Comparison of ENCODE assay signal across 10 cellular contexts in genomic region chr5:149443210-149443609, GRCh38.
A peak's percentile ranks its signal among the peaks of the same experiment; 100 is the strongest.
DNase-seq lines count a peak whose midpoint lies in the region; ATAC-seq and TF ChIP-seq lines count a peak whose summit lies in the region.
"Had no signal": no experiment of that assay in that cellular context is flagged by ENCODE, and none has a peak within 500 bp of the region (broad histone marks: within the 10 kb centered on the region; RNA-seq: fewer than 3 reads in every experiment).

No MANE protein-coding gene starts in this region.

- DNase-seq in NT2/D1 (ENCODE audit: low read depth, low spot score) = no peak
- DNase-seq in chondrocyte (ENCODE audit: low spot score) = no peak
- DNase-seq in stomach = no peak
- DNase-seq in activated T-cell treated with anti-CD3 and anti-CD28 coated beads, Interleukin-2, amount 50 U/mL, for 48 hours = no peak

- intact Hi-C loops in stomach (cut with DNase I; ENCODE audit: low total_unique reads) = loop anchor here (5.0 kb wide), 1 partner anchor 109 kb away; the partner anchor contains the start of gene CSNK1A1

- 74 to 92% (median 87%) methylated on average over 7 of the region's 7 CpGs for WGBS in stomach, 5 donors

- H3K9ac ChIP-seq in NT2/D1 (ENCODE audit: insufficient read length, low read depth) = peak overlapping the region; percentile 28
- peak overlapping the region; percentile 22 for H3K9ac ChIP-seq in mucosa of stomach (ENCODE audit: low read length)
- H3K9ac ChIP-seq: BLaER1 treated with 17β-estradiol and CSF1 and Interleukin-3, amounts not matched to agents 10 nM and 100 nM had no signal

- H3K9me3 ChIP-seq in NT2/D1 (ENCODE audit: insufficient read depth, low read length) (no peaks in the 10 kb centered on the region; the same call in 1 of the 2 replicates), mucosa of stomach (ENCODE audit: control insufficient read depth, low read length) (no peaks in the 10 kb centered on the region), stomach (no peaks in the 10 kb centered on the region)

- peak overlapping the region; percentile 28 for H3K27ac Mint-ChIP-seq in chondrocyte (ENCODE audit: unreplicated experiment)
- H3K27ac Mint-ChIP-seq: activated naive CD4-positive, alpha-beta T cell treated with anti-CD3 and anti-CD28 coated beads, Interleukin-2, amount 10 ng/mL, durations not matched to agents 7 days and 5 days had no signal

- no peak for TF ChIP-seq POLR2A in stomach (IDR thresholded peaks at IDR 0.05)

- H3K36me3 ChIP-seq in NT2/D1 (ENCODE audit: insufficient read depth, insufficient read length, low read length) (no peaks in the 10 kb centered on the region), mucosa of stomach (ENCODE audit: control insufficient read depth, insufficient read depth, low read length) (no peaks in the 10 kb centered on the region), stomach (no peaks in the 10 kb centered on the region)
- H3K36me3 ChIP-seq: BLaER1 treated with 17β-estradiol and CSF1 and Interleukin-3, amounts not matched to agents 10 nM and 100 nM had no signal

- H3K27me3 ChIP-seq in NT2/D1 (ENCODE audit: insufficient read depth, insufficient read length) (no peaks in the 10 kb centered on the region), mucosa of stomach (ENCODE audit: control insufficient read depth, insufficient read depth, low read length) (no peaks in the 10 kb centered on the region), stomach (no peaks in the 10 kb centered on the region)
- H3K27me3 ChIP-seq: BLaER1 treated with 17β-estradiol and CSF1 and Interleukin-3, amounts not matched to agents 10 nM and 100 nM had no signal

- H3K27ac ChIP-seq in stomach = peak overlapping the region; percentile 37 to 89 (median 74)
- H3K27ac ChIP-seq: BLaER1 treated with 17β-estradiol and CSF1 and Interleukin-3, amounts not matched to agents 10 nM and 100 nM had no signal

- peaks cover 48% of the 10 kb centered on the region for H3K4me1 Mint-ChIP-seq in chondrocyte (ENCODE audit: low read depth)

- TF ChIP-seq CTCF in chondrocyte (IDR thresholded peaks at IDR 0.05) (no peak), stomach (IDR thresholded peaks at IDR 0.05) (no peak)

- peaks cover 11% of the 10 kb centered on the region for H3K4me1 ChIP-seq in NT2/D1 (ENCODE audit: insufficient read depth, insufficient read length)
- H3K4me1 ChIP-seq in mucosa of stomach (ENCODE audit: control insufficient read depth, insufficient read depth, low read length) = peaks cover 49% of the 10 kb centered on the region
- peaks cover 8 to 63% (median 24%) of the 10 kb centered on the region in 4 donors for H3K4me1 ChIP-seq in stomach

- H3K36me3 Mint-ChIP-seq in chondrocyte (ENCODE audit: low read depth) = no peaks in the 10 kb centered on the region
- H3K36me3 Mint-ChIP-seq: activated naive CD4-positive, alpha-beta T cell treated with anti-CD3 and anti-CD28 coated beads, Interleukin-2, amount 10 ng/mL, durations not matched to agents 7 days and 5 days had no signal

- no peaks in the 10 kb centered on the region for H3K9me3 Mint-ChIP-seq in chondrocyte (ENCODE audit: low read depth)
- H3K9me3 Mint-ChIP-seq: activated naive CD4-positive, alpha-beta T cell treated with anti-CD3 and anti-CD28 coated beads, Interleukin-2, amount 10 ng/mL, durations not matched to agents 7 days and 5 days had no signal

- ATAC-seq in GM19452 (IDR thresholded peaks at IDR 0.05; ENCODE audit: unreplicated experiment) = no peak
- ATAC-seq in GM18909 (IDR thresholded peaks at IDR 0.05; ENCODE audit: poor library complexity, unreplicated experiment) = no peak
- no peak for ATAC-seq in GM19397 (IDR thresholded peaks at IDR 0.05; ENCODE audit: unreplicated experiment)

- H3K27me3 Mint-ChIP-seq in chondrocyte (ENCODE audit: low read depth) = no peaks in the 10 kb centered on the region

- H3K4me3 Mint-ChIP-seq in chondrocyte (ENCODE audit: unreplicated experiment) = no peak overlapping the region
- H3K4me3 Mint-ChIP-seq: activated naive CD4-positive, alpha-beta T cell treated with anti-CD3 and anti-CD28 coated beads, Interleukin-2, amount 10 ng/mL, durations not matched to agents 7 days and 5 days had no signal

- no peak for TF ChIP-seq EP300 in stomach (IDR thresholded peaks at IDR 0.05)

- H3K4me3 ChIP-seq in NT2/D1 (ENCODE audit: insufficient read length, low read depth) (no peak overlapping the region), mucosa of stomach (ENCODE audit: low read length) (no peak overlapping the region), stomach (no peak overlapping the region)
- H3K4me3 ChIP-seq: BLaER1 treated with 17β-estradiol and CSF1 and Interleukin-3, amounts not matched to agents 10 nM and 100 nM had no signal
